ENCODE assay signal across 6 cellular contexts in the genomic region with DNA sequence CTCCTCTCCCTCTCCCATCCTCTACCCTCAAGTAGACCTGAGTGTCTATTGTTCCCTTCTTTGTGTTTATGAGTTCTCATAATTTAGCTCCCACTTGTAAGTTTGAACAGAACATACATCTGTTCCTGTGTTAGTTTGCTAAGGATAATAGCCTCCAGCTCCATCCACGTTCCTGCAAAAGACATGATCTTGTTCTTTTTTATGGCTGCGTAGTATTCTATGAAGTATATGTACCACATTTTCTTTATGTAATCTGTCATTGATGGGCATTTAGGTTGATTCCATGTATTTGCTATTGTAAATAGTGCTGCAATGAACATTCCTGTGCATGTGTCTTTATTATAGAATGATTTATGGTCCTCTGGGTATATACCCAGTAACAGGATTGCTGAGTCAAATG. TPM values are rescaled to one million over a fixed set of nuclear protein-coding genes. Genes with fewer than 3 reads are reported as not detected.
"Had no signal": no experiment of that assay in that cellular context is flagged by ENCODE, and none has a peak within 500 bp of the region (broad histone marks: within the 10 kb centered on the region; RNA-seq: fewer than 3 reads in every experiment).

No MANE protein-coding gene starts in this region.

RNA-seq across cellular contexts. Expression of a gene that starts 39.7 kb away (rescaled TPM):
- total RNA-seq: activated CD4-positive, alpha-beta memory T cell treated with anti-CD3 and anti-CD28 coated beads for 36 hours; activated CD4-positive, alpha-beta memory T cell treated with anti-CD3 and anti-CD28 coated beads, Interleukin-2, amount 10 ng/mL, durations not matched to agents 7 days and 5 days; activated CD4-positive, alpha-beta T cell treated with anti-CD3 and anti-CD28 coated beads, Interleukin-2, amount 10 ng/mL, durations not matched to agents 7 days and 5 days; activated CD8-positive, alpha-beta memory T cell treated with anti-CD3 and anti-CD28 coated beads, Interleukin-2, amount 10 ng/mL, durations not matched to agents 7 days and 5 days; activated CD8-positive, alpha-beta T cell treated with anti-CD3 and anti-CD28 coated beads, Interleukin-2, amount 10 ng/mL, durations not matched to agents 7 days and 5 days; T-helper 17 cell had no signal
